8 cellular contexts compared by ENCODE assay signal in the genomic region with DNA sequence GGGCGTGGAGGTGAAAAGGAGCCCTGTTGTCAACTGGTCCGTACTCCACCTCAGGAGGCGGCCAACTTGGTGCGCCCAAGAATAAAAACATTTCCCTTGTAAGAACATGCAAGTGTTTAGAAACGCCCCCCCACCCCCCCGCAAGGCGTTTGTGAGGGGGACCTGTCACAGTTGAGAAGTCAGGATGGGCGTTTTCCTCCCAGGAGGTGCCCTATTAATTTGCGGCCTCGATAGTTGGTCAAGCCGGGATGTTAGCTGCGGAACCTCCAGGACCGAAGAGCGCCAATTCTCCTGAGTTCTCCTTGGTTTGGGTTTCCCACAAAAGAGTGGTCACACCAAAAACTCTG. TPM values are rescaled to one million over a fixed set of nuclear protein-coding genes. Genes with fewer than 3 reads are reported as not detected.
DNase-seq lines count a peak whose midpoint lies in the region; ATAC-seq and TF ChIP-seq lines count a peak whose summit lies in the region.

No MANE protein-coding gene starts in this region.

- peaks cover 25 to 30% of the 10 kb centered on the region in 2 donors for H3K4me1 Mint-ChIP-seq in effector memory CD8-positive, alpha-beta T cell (ENCODE audit: low read depth in 2 of 2)
- peaks cover 21 to 26% of the 10 kb centered on the region in 2 donors for H3K4me1 Mint-ChIP-seq in natural killer cell

- ATAC-seq in GM19324 (IDR thresholded peaks at IDR 0.05; ENCODE audit: low FRiP score, unreplicated experiment) (peak; percentile 10), HG03196 (IDR thresholded peaks at IDR 0.05; ENCODE audit: unreplicated experiment) (peak; percentile 1), natural killer cell (peak; percentile 24 to 45 (median 27))
- peak; percentile 36 for ATAC-seq in effector memory CD8-positive, alpha-beta T cell (replicated peaks)

- no peaks in the 10 kb centered on the region for H3K4me1 ChIP-seq in testis

- H3K36me3 Mint-ChIP-seq in effector memory CD8-positive, alpha-beta T cell (ENCODE audit: insufficient read depth), result peaks cover 28% of the 10 kb centered on the region
- no peaks in the 10 kb centered on the region for H3K36me3 Mint-ChIP-seq in natural killer cell

- peak; percentile 69 for DNase-seq in activated CD4-positive, alpha-beta T cell treated with anti-CD3 and anti-CD28 coated beads for 48 hours
- no peak for DNase-seq in effector memory CD8-positive, alpha-beta T cell
- DNase-seq in natural killer cell (no peak), testis (peak; percentile 63), RPMI8226 (no peak), putamen (ENCODE audit: low spot score) (no peak)

- intact Hi-C loops in natural killer cell (cut with micrococcal nuclease) (no loop called here), testis (cut with DNase I; ENCODE audit: low total_unique reads) (loop anchor here (5.0 kb wide), 1 partner anchor 33 kb away; no protein-coding TSS in a partner anchor)

- H3K9me3 Mint-ChIP-seq in effector memory CD8-positive, alpha-beta T cell, result no peaks in the 10 kb centered on the region
- no peaks in the 10 kb centered on the region for H3K9me3 Mint-ChIP-seq in natural killer cell

- TF ChIP-seq POLR2A in testis (IDR thresholded peaks at IDR 0.05), result no peak

- peak overlapping the region; percentile 84 to 92 for H3K4me3 ChIP-seq in testis

- no peak for TF ChIP-seq CTCF in natural killer cell (IDR thresholded peaks at IDR 0.05)
- TF ChIP-seq CTCF in testis (IDR thresholded peaks at IDR 0.05), result no peak

- H3K9me3 ChIP-seq in testis, result no peaks in the 10 kb centered on the region

- peak overlapping the region; percentile 98 for H3K27ac ChIP-seq in testis

- WGBS in testis, 2 donors, result 0% methylated on average over 11 to 14 of the region's 14 CpGs

- peak overlapping the region; percentile 89 to 97 for H3K27ac Mint-ChIP-seq in effector memory CD8-positive, alpha-beta T cell
- peak overlapping the region; percentile 92 to 94 for H3K27ac Mint-ChIP-seq in natural killer cell

- no peaks in the 10 kb centered on the region for H3K36me3 ChIP-seq in testis (ENCODE audit: low read depth, missing control alignments)

- H3K27me3 Mint-ChIP-seq in effector memory CD8-positive, alpha-beta T cell, result no peaks in the 10 kb centered on the region
- no peaks in the 10 kb centered on the region for H3K27me3 Mint-ChIP-seq in natural killer cell (ENCODE audit: low read depth in 2 of 2)

- peak overlapping the region; percentile 99 for H3K4me3 Mint-ChIP-seq in effector memory CD8-positive, alpha-beta T cell
- H3K4me3 Mint-ChIP-seq in natural killer cell, result peak overlapping the region; percentile 100

- H3K27me3 ChIP-seq in testis, result no peaks in the 10 kb centered on the region

RNA-seq across cellular contexts. Expression of gene SAP30, which starts 0.7 kb away (rescaled TPM):
- total RNA-seq in natural killer cell (1 to 10 TPM; 2.6 to 9.1 (median 3.1) TPM), testis (10 to 100 TPM; 49.0 to 57.0 TPM)
- polyA plus RNA-seq in testis (ENCODE audit: insufficient read depth, low read depth, low replicate concordance), result 45.8 TPM

RNA-seq across cellular contexts. Expression of gene SCRG1, which starts 28.8 kb away (rescaled TPM):
- total RNA-seq in natural killer cell, result not detected
- 10 to 100 TPM; 22.9 to 32.0 TPM for total RNA-seq in testis
- 29.1 TPM for polyA plus RNA-seq in testis (ENCODE audit: insufficient read depth, low read depth, low replicate concordance)

RNA-seq across cellular contexts. Expression of gene HMGB2, which starts 35.9 kb away (rescaled TPM):
- 100 to 1,000 TPM; 145 to 214 (median 151) TPM for total RNA-seq in natural killer cell
- total RNA-seq in testis, result 100 to 1,000 TPM in 1 of 2 donors, 10 to 100 TPM in 1; 80.1 to 117 TPM
- polyA plus RNA-seq in testis (ENCODE audit: insufficient read depth, low read depth, low replicate concordance), result 235 TPM

Comparison
In these comparisons a context has a peak if more than half of its experiments do, and no peak if none do; other contexts are left out.
1. DNase-seq: peak in activated CD4-positive, alpha-beta T cell treated with anti-CD3 and anti-CD28 coated beads for 48 hours (single experiment) and testis (single experiment); none in effector memory CD8-positive, alpha-beta T cell (0 of 3), natural killer cell (single experiment), RPMI8226 (single experiment) and putamen (single experiment).
2. RNA of gene SAP30, which starts 0.7 kb away (total RNA-seq): 49.0 to 57.0 TPM in testis; 2.6 to 9.1 TPM in natural killer cell; every median in the first group is over 4 times any median in the second.
3. RNA of gene SCRG1, which starts 28.8 kb away (total RNA-seq): 22.9 to 32.0 TPM in testis; not detected in natural killer cell; every median in the first group is over 10 times any median in the second.
4. Peak in every context shown above with its lines, with median percentiles within 50 percentile points of each other: ATAC-seq.